20 cellular contexts compared by ENCODE assay signal in genomic region chr7:106371629-106372028, GRCh38.
A peak's percentile ranks its signal among the peaks of the same experiment; 100 is the strongest.
DNase-seq lines count a peak whose midpoint lies in the region; ATAC-seq and TF ChIP-seq lines count a peak whose summit lies in the region.
"Had no signal": no experiment of that assay in that cellular context is flagged by ENCODE, and none has a peak within 500 bp of the region (broad histone marks: within the 10 kb centered on the region; RNA-seq: fewer than 3 reads in every experiment).

No MANE protein-coding gene starts in this region.

- H3K9me3 Mint-ChIP-seq in activated CD4-positive, alpha-beta memory T cell treated with anti-CD3 and anti-CD28 coated beads for 36 hours: no peaks in the 10 kb centered on the region
- H3K9me3 Mint-ChIP-seq in activated CD4-positive, alpha-beta memory T cell treated with anti-CD3 and anti-CD28 coated beads, Interleukin-2, amount 10 ng/mL, durations not matched to agents 7 days and 5 days: no peaks in the 10 kb centered on the region
- H3K9me3 Mint-ChIP-seq: CD4-positive, alpha-beta T cell; effector memory CD8-positive, alpha-beta T cell; mesothelial cell of epicardium; stimulated activated naive CD8-positive, alpha-beta T cell treated with anti-CD3 and anti-CD28 coated beads, Interleukin-15, Interleukin-2, amounts not matched to agents 100 ng/mL and 50 ng/mL, for 24 hours had no signal

- no peak overlapping the region for H3K4me3 Mint-ChIP-seq in activated CD4-positive, alpha-beta memory T cell treated with anti-CD3 and anti-CD28 coated beads for 36 hours
- H3K4me3 Mint-ChIP-seq in activated CD4-positive, alpha-beta memory T cell treated with anti-CD3 and anti-CD28 coated beads, Interleukin-2, amount 10 ng/mL, durations not matched to agents 7 days and 5 days: no peak overlapping the region
- H3K4me3 Mint-ChIP-seq: CD4-positive, alpha-beta T cell; effector memory CD8-positive, alpha-beta T cell; mesothelial cell of epicardium; stimulated activated naive CD8-positive, alpha-beta T cell treated with anti-CD3 and anti-CD28 coated beads, Interleukin-15, Interleukin-2, amounts not matched to agents 100 ng/mL and 50 ng/mL, for 24 hours had no signal

- H3K27me3 ChIP-seq in right atrium auricular region: no peaks in the 10 kb centered on the region
- no peaks in the 10 kb centered on the region for H3K27me3 ChIP-seq in upper lobe of left lung
- no peaks in the 10 kb centered on the region for H3K27me3 ChIP-seq in H7 (ENCODE audit: control insufficient read depth, insufficient read depth, low read length)
- H3K27me3 ChIP-seq: hepatocyte had no signal

- POLR2A ChIA-PET in activated CD4-positive, alpha-beta memory T cell treated with anti-CD3 and anti-CD28 coated beads for 36 hours (lab: Charles Lee): no interaction called here
- POLR2A ChIA-PET in activated CD4-positive, alpha-beta memory T cell treated with anti-CD3 and anti-CD28 coated beads, Interleukin-2, amount 10 ng/mL, durations not matched to agents 7 days and 5 days (lab: Charles Lee): no interaction called here

- H3K9me3 ChIP-seq in right atrium auricular region (no peaks in the 10 kb centered on the region), upper lobe of left lung (no peaks in the 10 kb centered on the region)

- no peak overlapping the region for H3K4me3 ChIP-seq in right atrium auricular region
- H3K4me3 ChIP-seq in upper lobe of left lung: no peak overlapping the region
- no peak overlapping the region for H3K4me3 ChIP-seq in H7 (ENCODE audit: insufficient read depth, low read depth, low read length)
- H3K4me3 ChIP-seq: hepatocyte, SK-N-MC had no signal

- H3K27ac ChIP-seq in right atrium auricular region (no peak overlapping the region), upper lobe of left lung (no peak overlapping the region)
- H3K27ac ChIP-seq: hepatocyte, SK-N-MC had no signal

- no peaks in the 10 kb centered on the region for H3K36me3 Mint-ChIP-seq in activated CD4-positive, alpha-beta memory T cell treated with anti-CD3 and anti-CD28 coated beads for 36 hours
- H3K36me3 Mint-ChIP-seq in activated CD4-positive, alpha-beta memory T cell treated with anti-CD3 and anti-CD28 coated beads, Interleukin-2, amount 10 ng/mL, durations not matched to agents 7 days and 5 days (ENCODE audit: low read depth): no peaks in the 10 kb centered on the region
- H3K36me3 Mint-ChIP-seq: mesothelial cell of epicardium had no signal

- CTCF ChIA-PET in activated CD4-positive, alpha-beta memory T cell treated with anti-CD3 and anti-CD28 coated beads for 36 hours (lab: Charles Lee): no interaction called here
- CTCF ChIA-PET in activated CD4-positive, alpha-beta memory T cell treated with anti-CD3 and anti-CD28 coated beads, Interleukin-2, amount 10 ng/mL, durations not matched to agents 7 days and 5 days (lab: Charles Lee): no interaction called here

- peak; percentile 59 to 82 for ATAC-seq in upper lobe of left lung (ENCODE audit: low FRiP score in 2 of 2)
- no peak for ATAC-seq in GM21825 (IDR thresholded peaks at IDR 0.05; ENCODE audit: unreplicated experiment)
- ATAC-seq: effector memory CD8-positive, alpha-beta T cell had no signal

- TF ChIP-seq EP300 in upper lobe of left lung (IDR thresholded peaks at IDR 0.05): peak in 1 of 4 donors; percentile 48

- no peaks in the 10 kb centered on the region for H3K27me3 Mint-ChIP-seq in activated CD4-positive, alpha-beta memory T cell treated with anti-CD3 and anti-CD28 coated beads for 36 hours
- H3K27me3 Mint-ChIP-seq in activated CD4-positive, alpha-beta memory T cell treated with anti-CD3 and anti-CD28 coated beads, Interleukin-2, amount 10 ng/mL, durations not matched to agents 7 days and 5 days: no peaks in the 10 kb centered on the region
- H3K27me3 Mint-ChIP-seq: CD4-positive, alpha-beta T cell; effector memory CD8-positive, alpha-beta T cell; stimulated activated naive CD8-positive, alpha-beta T cell treated with anti-CD3 and anti-CD28 coated beads, Interleukin-15, Interleukin-2, amounts not matched to agents 100 ng/mL and 50 ng/mL, for 24 hours had no signal

- intact Hi-C loops in activated CD4-positive, alpha-beta memory T cell treated with anti-CD3 and anti-CD28 coated beads for 36 hours (cut with micrococcal nuclease): no loop called here

- DNase-seq in activated CD4-positive, alpha-beta memory T cell treated with anti-CD3 and anti-CD28 coated beads for 36 hours: peak; percentile 11
- no peak for DNase-seq in activated CD4-positive, alpha-beta memory T cell treated with anti-CD3 and anti-CD28 coated beads, Interleukin-2, amount 10 ng/mL, durations not matched to agents 7 days and 5 days
- peak; percentile 19 for DNase-seq in RPMI7951 (ENCODE audit: low read depth)
- DNase-seq in right atrium auricular region (ENCODE audit: low spot score): peak; percentile 68
- peak in 1 of 2 donors; percentile 77 for DNase-seq in upper lobe of left lung
- no peak for DNase-seq in H7
- no peak for DNase-seq in activated CD4-positive, alpha-beta T cell treated with anti-CD3 and anti-CD28 coated beads for 4 hours
- DNase-seq: activated CD4-positive, alpha-beta T cell treated with anti-CD3 and anti-CD28 coated beads for 48 hours; activated CD8-positive, alpha-beta memory T cell treated with anti-CD3 and anti-CD28 coated beads, Interleukin-2, amount 50 U/mL, for 48 hours; CD4-positive, alpha-beta T cell; effector memory CD8-positive, alpha-beta T cell; KBM-7; NCI-H1436 treated with DMSO at 0.1 percent for 48 hours; NCI-H2227 treated with DMSO at 0.1 percent for 48 hours; T-helper 9 cell had no signal

- TF ChIP-seq CTCF in right atrium auricular region (IDR thresholded peaks at IDR 0.05) (no peak), upper lobe of left lung (IDR thresholded peaks at IDR 0.05) (no peak)

- no peaks in the 10 kb centered on the region for H3K4me1 ChIP-seq in right atrium auricular region
- no peaks in the 10 kb centered on the region for H3K4me1 ChIP-seq in upper lobe of left lung

- no peaks in the 10 kb centered on the region for H3K36me3 ChIP-seq in right atrium auricular region
- H3K36me3 ChIP-seq in upper lobe of left lung: no peaks in the 10 kb centered on the region
- no peaks in the 10 kb centered on the region for H3K36me3 ChIP-seq in H7 (replicated peaks; ENCODE audit: control insufficient read depth, insufficient read depth, low read length)

- H3K4me1 Mint-ChIP-seq in activated CD4-positive, alpha-beta memory T cell treated with anti-CD3 and anti-CD28 coated beads for 36 hours (ENCODE audit: low read depth): peaks cover 28% of the 10 kb centered on the region
- H3K4me1 Mint-ChIP-seq in activated CD4-positive, alpha-beta memory T cell treated with anti-CD3 and anti-CD28 coated beads, Interleukin-2, amount 10 ng/mL, durations not matched to agents 7 days and 5 days: peaks cover 9% of the 10 kb centered on the region
- H3K4me1 Mint-ChIP-seq: mesothelial cell of epicardium had no signal

- no peak overlapping the region for H3K27ac Mint-ChIP-seq in activated CD4-positive, alpha-beta memory T cell treated with anti-CD3 and anti-CD28 coated beads for 36 hours
- no peak overlapping the region for H3K27ac Mint-ChIP-seq in activated CD4-positive, alpha-beta memory T cell treated with anti-CD3 and anti-CD28 coated beads, Interleukin-2, amount 10 ng/mL, durations not matched to agents 7 days and 5 days
- H3K27ac Mint-ChIP-seq: CD4-positive, alpha-beta T cell; effector memory CD8-positive, alpha-beta T cell; mesothelial cell of epicardium; stimulated activated naive CD8-positive, alpha-beta T cell treated with anti-CD3 and anti-CD28 coated beads, Interleukin-15, Interleukin-2, amounts not matched to agents 100 ng/mL and 50 ng/mL, for 24 hours had no signal

- 79 to 91% methylated on average over 4 of the region's 4 CpGs for WGBS in upper lobe of left lung, 2 donors

- TF ChIP-seq POLR2A in upper lobe of left lung (IDR thresholded peaks at IDR 0.05): peak in 1 of 4 donors; percentile 49

Comparison
In these comparisons a context has a peak if more than half of its experiments do, and no peak if none do; other contexts are left out.
1. DNase-seq: peak in activated CD4-positive, alpha-beta memory T cell treated with anti-CD3 and anti-CD28 coated beads for 36 hours (single experiment), RPMI7951 (single experiment) and right atrium auricular region (single experiment); none in activated CD4-positive, alpha-beta memory T cell treated with anti-CD3 and anti-CD28 coated beads, Interleukin-2, amount 10 ng/mL, durations not matched to agents 7 days and 5 days (single experiment), H7 (single experiment) and activated CD4-positive, alpha-beta T cell treated with anti-CD3 and anti-CD28 coated beads for 4 hours (0 of 2).